In the genomic region with DNA sequence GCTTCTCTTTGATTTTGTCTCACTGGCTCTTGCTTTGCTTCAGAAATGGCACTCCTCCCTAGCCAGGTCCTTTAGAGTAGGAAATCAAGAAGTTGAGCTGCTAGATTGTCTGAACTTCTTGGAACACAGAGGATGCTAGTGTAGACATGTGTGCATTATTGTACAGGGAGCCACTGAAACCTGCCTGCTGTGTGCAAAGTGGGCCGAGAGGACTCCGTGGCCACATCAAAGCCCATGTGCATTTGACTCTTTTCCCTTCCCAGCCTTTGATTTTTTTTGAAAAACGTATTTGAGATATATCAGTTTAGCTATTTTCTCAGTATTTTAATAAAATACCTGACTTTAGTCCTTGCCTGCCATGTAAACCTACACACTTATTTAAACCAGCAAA, we compare ENCODE assay signal across 14 cellular contexts. TPM values are rescaled to one million over a fixed set of nuclear protein-coding genes. Genes with fewer than 3 reads are reported as not detected.
A peak's percentile ranks its signal among the peaks of the same experiment; 100 is the strongest.
DNase-seq lines count a peak whose midpoint lies in the region; ATAC-seq and TF ChIP-seq lines count a peak whose summit lies in the region.
"Had no signal": no experiment of that assay in that cellular context is flagged by ENCODE, and none has a peak within 500 bp of the region (broad histone marks: within the 10 kb centered on the region; RNA-seq: fewer than 3 reads in every experiment).

No MANE protein-coding gene starts in this region.

- H3K9ac ChIP-seq in BLaER1 treated with 17β-estradiol and CSF1 and Interleukin-3, amounts not matched to agents 10 nM and 100 nM: 0 out of 22 replicates have a peak overlapping the region, but pooled peaks of 1 of the 11 experiments have one; percentile 17

- H3K4me3 Mint-ChIP-seq in activated CD8-positive, alpha-beta T cell treated with anti-CD3 and anti-CD28 coated beads for 36 hours: no peak overlapping the region
- H3K4me3 Mint-ChIP-seq in nephron: no peak overlapping the region
- H3K4me3 Mint-ChIP-seq: type B pancreatic cell had no signal

- intact Hi-C loops in activated CD8-positive, alpha-beta T cell treated with anti-CD3 and anti-CD28 coated beads for 36 hours (cut with micrococcal nuclease): no loop called here
- intact Hi-C loops in aorta (cut with DNase I): no loop called here

- peaks cover 13 to 92% (median 61%) of the 10 kb centered on the region in 11 experiments for H3K36me3 ChIP-seq in BLaER1 treated with 17β-estradiol and CSF1 and Interleukin-3, amounts not matched to agents 10 nM and 100 nM
- H3K36me3 ChIP-seq in aorta (ENCODE audit: control insufficient read depth in 1 of 2, insufficient read depth in 2 of 2, low read length in 1 of 2): no peaks in the 10 kb centered on the region

- peaks cover 0 to 20% (median 11%) of the 10 kb centered on the region in 11 experiments; a peak in 17 of 22 replicates for H3K9me3 ChIP-seq in BLaER1 treated with 17β-estradiol and CSF1 and Interleukin-3, amounts not matched to agents 10 nM and 100 nM (replicated peaks in 1 of 11)
- H3K9me3 ChIP-seq in aorta (ENCODE audit: control insufficient read depth, low read length): no peaks in the 10 kb centered on the region

- peaks cover 15% of the 10 kb centered on the region for H3K36me3 Mint-ChIP-seq in activated CD8-positive, alpha-beta T cell treated with anti-CD3 and anti-CD28 coated beads for 36 hours (ENCODE audit: low read depth)
- peaks cover 52% of the 10 kb centered on the region for H3K36me3 Mint-ChIP-seq in nephron (ENCODE audit: low read depth)

- peak overlapping the region; percentile 7 to 76 (median 31); a peak in 15 of 22 replicates for H3K4me2 ChIP-seq in BLaER1 treated with 17β-estradiol and CSF1 and Interleukin-3, amounts not matched to agents 10 nM and 100 nM
- H3K4me2 ChIP-seq: hepatocyte had no signal

- no peak for DNase-seq in activated CD8-positive, alpha-beta T cell treated with anti-CD3 and anti-CD28 coated beads for 36 hours
- no peak for DNase-seq in stimulated activated CD4-positive, alpha-beta T cell treated with anti-CD3 and anti-CD28 coated beads, Interleukin-1b, Interleukin-23, amount 100 ng/mL, for 48 hours
- no peak for DNase-seq in C1 segment of cervical spinal cord (lab: John Stamatoyannopoulos, UW)
- no peak for DNase-seq in aorta
- DNase-seq: KG1, NCI-H1092 treated with DMSO at 0.1 percent for 48 hours, NCI-H2171, NCI-H774, T-helper 9 cell had no signal

- peaks cover 68 to 98% (median 78%) of the 10 kb centered on the region in 10 experiments for H3K4me1 ChIP-seq in BLaER1 treated with 17β-estradiol and CSF1 and Interleukin-3, amounts not matched to agents 10 nM and 100 nM
- H3K4me1 ChIP-seq in aorta (ENCODE audit: control insufficient read depth in 1 of 2, insufficient read depth in 2 of 2, low read length in 2 of 2): peaks cover 0 to 4% of the 10 kb centered on the region in 2 donors

- TF ChIP-seq CTCF in activated CD8-positive, alpha-beta T cell treated with anti-CD3 and anti-CD28 coated beads for 36 hours (IDR thresholded peaks at IDR 0.05): no peak
- TF ChIP-seq CTCF in nephron (IDR thresholded peaks at IDR 0.05; ENCODE audit: unreplicated experiment in 3 of 3): no peak

- H4K20me1 ChIP-seq in BLaER1 treated with 17β-estradiol and CSF1 and Interleukin-3, amounts not matched to agents 10 nM and 100 nM: peaks cover 4 to 100% (median 78%) of the 10 kb centered on the region in 11 experiments; a peak in 17 of 22 replicates

- WGBS in aorta, 2 donors: 77 to 81% methylated on average over 3 of the region's 3 CpGs

- peaks cover 5% of the 10 kb centered on the region for H3K9me3 Mint-ChIP-seq in activated CD8-positive, alpha-beta T cell treated with anti-CD3 and anti-CD28 coated beads for 36 hours
- peaks cover 15% of the 10 kb centered on the region for H3K9me3 Mint-ChIP-seq in nephron

- H3K4me1 Mint-ChIP-seq in activated CD8-positive, alpha-beta T cell treated with anti-CD3 and anti-CD28 coated beads for 36 hours (ENCODE audit: low read depth): peaks cover 42% of the 10 kb centered on the region
- peaks cover 74% of the 10 kb centered on the region for H3K4me1 Mint-ChIP-seq in nephron

- no peak overlapping the region for H3K4me3 ChIP-seq in BLaER1 treated with 17β-estradiol and CSF1 and Interleukin-3, amounts not matched to agents 10 nM and 100 nM
- H3K4me3 ChIP-seq in aorta (ENCODE audit: low read length in 2 of 2): no peak overlapping the region
- H3K4me3 ChIP-seq: hepatocyte had no signal

- H3K27ac Mint-ChIP-seq in activated CD8-positive, alpha-beta T cell treated with anti-CD3 and anti-CD28 coated beads for 36 hours: no peak overlapping the region
- peak overlapping the region in 2 of 3 experiments; percentile 5 to 14 for H3K27ac Mint-ChIP-seq in nephron
- H3K27ac Mint-ChIP-seq: type B pancreatic cell had no signal

- ATAC-seq in GM21723 (IDR thresholded peaks at IDR 0.05; ENCODE audit: unreplicated experiment): peak; percentile 32
- peak; percentile 42 for ATAC-seq in activated CD8-positive, alpha-beta T cell treated with anti-CD3 and anti-CD28 coated beads for 36 hours
- ATAC-seq in aorta (ENCODE audit: low FRiP score): no peak

- no peaks in the 10 kb centered on the region for H3K27me3 ChIP-seq in BLaER1 treated with 17β-estradiol and CSF1 and Interleukin-3, amounts not matched to agents 10 nM and 100 nM
- no peaks in the 10 kb centered on the region for H3K27me3 ChIP-seq in aorta (ENCODE audit: control insufficient read depth in 1 of 2, insufficient read depth in 2 of 2, low read length in 1 of 2)
- H3K27me3 ChIP-seq: hepatocyte had no signal

- CTCF ChIA-PET in activated CD8-positive, alpha-beta T cell treated with anti-CD3 and anti-CD28 coated beads for 36 hours (lab: Charles Lee): no interaction called here

- H3K27ac ChIP-seq in BLaER1 treated with 17β-estradiol and CSF1 and Interleukin-3, amounts not matched to agents 10 nM and 100 nM: no peak overlapping the region
- H3K27ac ChIP-seq in aorta (ENCODE audit: low read depth in 1 of 2, low read length in 2 of 2): no peak overlapping the region
- H3K27ac ChIP-seq: hepatocyte had no signal

- no peaks in the 10 kb centered on the region for H3K27me3 Mint-ChIP-seq in activated CD8-positive, alpha-beta T cell treated with anti-CD3 and anti-CD28 coated beads for 36 hours
- no peaks in the 10 kb centered on the region for H3K27me3 Mint-ChIP-seq in nephron (ENCODE audit: low read depth)
- H3K27me3 Mint-ChIP-seq: type B pancreatic cell had no signal

- POLR2A ChIA-PET in activated CD8-positive, alpha-beta T cell treated with anti-CD3 and anti-CD28 coated beads for 36 hours (lab: Charles Lee): no interaction called here

RNA-seq across cellular contexts. Expression of a gene that starts 20.1 kb away (rescaled TPM):
- 1 to 10 TPM; 6.3 to 6.8 TPM for total RNA-seq in activated CD8-positive, alpha-beta T cell treated with anti-CD3 and anti-CD28 coated beads for 36 hours
- 1 to 10 TPM; 5.1 to 6.8 TPM for total RNA-seq in aorta
- 1 to 10 TPM; 2.9 to 8.0 TPM for polyA plus RNA-seq in aorta

RNA-seq across cellular contexts. Expression of a gene that starts 20.2 kb away (rescaled TPM):
- 10 to 100 TPM; 14.0 to 15.0 TPM for total RNA-seq in activated CD8-positive, alpha-beta T cell treated with anti-CD3 and anti-CD28 coated beads for 36 hours
- 100 to 1,000 TPM; 135 to 172 TPM for total RNA-seq in aorta
- polyA plus RNA-seq in aorta: 10 to 100 TPM; 59.2 to 98.3 TPM

RNA-seq across cellular contexts. Expression of a gene that starts 54.4 kb away (rescaled TPM):
- total RNA-seq in activated CD8-positive, alpha-beta T cell treated with anti-CD3 and anti-CD28 coated beads for 36 hours: 10 to 100 TPM; 27.2 to 27.7 TPM
- total RNA-seq in aorta: 10 to 100 TPM; 13.4 to 19.0 TPM
- polyA plus RNA-seq in aorta: 10 to 100 TPM in 1 of 2 donors, 1 to 10 TPM in 1; 6.7 to 15.8 TPM

RNA-seq across cellular contexts. Expression of a gene that starts 54.6 kb away (rescaled TPM):
- total RNA-seq in activated CD8-positive, alpha-beta T cell treated with anti-CD3 and anti-CD28 coated beads for 36 hours: 1 to 10 TPM; 8.1 to 8.4 TPM
- total RNA-seq in aorta: 10 to 100 TPM; 14.7 to 15.6 TPM
- 10 to 100 TPM; 14.5 to 24.9 TPM for polyA plus RNA-seq in aorta

Comparison
In these comparisons a context has a peak if more than half of its experiments do, and no peak if none do; other contexts are left out.
1. RNA of a gene that starts 20.2 kb away (total RNA-seq): 135 to 172 TPM in aorta; 14.0 to 15.0 TPM in activated CD8-positive, alpha-beta T cell treated with anti-CD3 and anti-CD28 coated beads for 36 hours; every median in the first group is over 4 times any median in the second.